9 cellular contexts compared by ENCODE assay signal in genomic region chr14:63544641-63545234, GRCh38. TPM values are rescaled to one million over a fixed set of nuclear protein-coding genes. Genes with fewer than 3 reads are reported as not detected.
DNase-seq lines count a peak whose midpoint lies in the region; ATAC-seq and TF ChIP-seq lines count a peak whose summit lies in the region.
"Had no signal": no experiment of that assay in that cellular context is flagged by ENCODE, and none has a peak within 500 bp of the region (broad histone marks: within the 10 kb centered on the region; RNA-seq: fewer than 3 reads in every experiment).

No MANE protein-coding gene starts in this region.

- DNase-seq in BE2C (peak; percentile 21), HAP-1 (ENCODE audit: low spot score in 2 of 2) (peak in 1 of 2 experiments; percentile 16), activated B cell treated with CpG ODN at 0.5 μM for 24 hours (no peak), hepatocyte (ENCODE audit: low spot score) (peak; percentile 16), uterus (no peak), DMS79 treated with DMSO at 0.1 percent for 48 hours (lab: John Stamatoyannopoulos, UW) (no peak)

- ATAC-seq in activated B cell treated with CpG ODN at 0.5 μM for 24 hours (ENCODE audit: low read depth) (no peak), GM21360 (IDR thresholded peaks at IDR 0.05; ENCODE audit: unreplicated experiment) (no peak), GM19463 (IDR thresholded peaks at IDR 0.05; ENCODE audit: unreplicated experiment) (no peak)

- peak overlapping the region; percentile 90 for H3K4me2 ChIP-seq in hepatocyte

- H3K4me3 Mint-ChIP-seq in activated B cell treated with CpG ODN at 0.5 μM for 24 hours, result peak overlapping the region; percentile 97

- 53% methylated on average over 4 of the region's 4 CpGs for WGBS in hepatocyte (ENCODE audit: low lambda C conversion rate, missing lambda C conversion rate)

- H3K9me2 ChIP-seq in hepatocyte (replicated peaks; ENCODE audit: insufficient read depth), result no peaks in the 10 kb centered on the region

- H3K36me3 Mint-ChIP-seq in activated B cell treated with CpG ODN at 0.5 μM for 24 hours (ENCODE audit: low read depth), result peaks cover 11% of the 10 kb centered on the region

- H4K20me1 ChIP-seq in hepatocyte (ENCODE audit: insufficient read depth, poor library complexity, severe bottlenecking), result peaks cover 16% of the 10 kb centered on the region

- H3K9me3 Mint-ChIP-seq in activated B cell treated with CpG ODN at 0.5 μM for 24 hours, result no peaks in the 10 kb centered on the region

- intact Hi-C loops in activated B cell treated with CpG ODN at 0.5 μM for 24 hours (cut with micrococcal nuclease) (loop anchor here (1.0 to 10.0 kb wide), 5 partner anchors 156 to 1652 kb away; partner anchors contain the start of gene SYNE2), uterus (cut with DNase I; ENCODE audit: low total_unique reads) (loop anchor here (10.0 kb wide), 1 partner anchor 150 kb away; no protein-coding TSS in a partner anchor)

- H3K4me3 ChIP-seq in BE2C (ENCODE audit: low read depth, low read length) (peak overlapping the region; percentile 94), HAP-1 (peak overlapping the region; percentile 97), hepatocyte (peak overlapping the region; percentile 41), uterus (peak overlapping the region in 1 of 2 donors; percentile 96)

- H3K27me3 Mint-ChIP-seq in activated B cell treated with CpG ODN at 0.5 μM for 24 hours, result no peaks in the 10 kb centered on the region

- H3K27me3 ChIP-seq in BE2C (no peaks in the 10 kb centered on the region), HAP-1 (ENCODE audit: low read depth) (no peaks in the 10 kb centered on the region), hepatocyte (no peaks in the 10 kb centered on the region), uterus (no peaks in the 10 kb centered on the region)
- H3K27me3 ChIP-seq: neutrophil had no signal

- TF ChIP-seq CTCF in BE2C (IDR thresholded peaks at IDR 0.05; ENCODE audit: low read depth, low read length) (peak; percentile 83), activated B cell treated with CpG ODN at 0.5 μM for 24 hours (IDR thresholded peaks at IDR 0.05) (no peak), hepatocyte (IDR thresholded peaks at IDR 0.05; ENCODE audit: poor library complexity) (peak; percentile 23), uterus (IDR thresholded peaks at IDR 0.05) (peak; percentile 26 to 57 (median 45))

- H3K4me1 ChIP-seq in BE2C, result peaks cover 3% of the 10 kb centered on the region; the same call in 1 of the 2 replicates
- peaks cover 17% of the 10 kb centered on the region for H3K4me1 ChIP-seq in HAP-1
- peaks cover 10% of the 10 kb centered on the region for H3K4me1 ChIP-seq in hepatocyte (ENCODE audit: insufficient read depth)
- peaks cover 0 to 5% of the 10 kb centered on the region in 2 donors for H3K4me1 ChIP-seq in uterus

- POLR2A ChIA-PET in activated B cell treated with CpG ODN at 0.5 μM for 24 hours (lab: Charles Lee), result interaction anchor here (0.7 to 2.5 kb wide), 2 partner anchors 97 to 100 kb away, joined by 3 to 34 read pairs; partner anchors contain the start of gene WDR89

- H3K27ac ChIP-seq in hepatocyte (no peak overlapping the region), uterus (peak overlapping the region in 1 of 2 donors; percentile 2)

- no peaks in the 10 kb centered on the region for H3K9me3 ChIP-seq in BE2C
- H3K9me3 ChIP-seq in HAP-1, result no peaks in the 10 kb centered on the region; the same call in 1 of the 2 replicates
- H3K9me3 ChIP-seq in hepatocyte (ENCODE audit: low read depth), result no peaks in the 10 kb centered on the region
- no peaks in the 10 kb centered on the region for H3K9me3 ChIP-seq in uterus
- H3K9me3 ChIP-seq: neutrophil had no signal

- H3K36me3 ChIP-seq in BE2C, result peaks cover 3% of the 10 kb centered on the region
- peaks cover 6% of the 10 kb centered on the region for H3K36me3 ChIP-seq in HAP-1 (replicated peaks)
- H3K36me3 ChIP-seq in hepatocyte (replicated peaks; ENCODE audit: insufficient read depth, low read depth), result no peaks in the 10 kb centered on the region
- H3K36me3 ChIP-seq in uterus, result no peaks in the 10 kb centered on the region

- no peak for TF ChIP-seq POLR2A in uterus (IDR thresholded peaks at IDR 0.05)

- H3K79me2 ChIP-seq in hepatocyte, result peaks cover 33% of the 10 kb centered on the region

- in situ Hi-C loops in HAP-1 (cut with MboI; ENCODE audit: low sequenced_read_pairs), result no loop called here

- H2AFZ ChIP-seq in hepatocyte, result no peak overlapping the region

- peak overlapping the region; percentile 25 for H3K27ac Mint-ChIP-seq in activated B cell treated with CpG ODN at 0.5 μM for 24 hours

- CTCF ChIA-PET in activated B cell treated with CpG ODN at 0.5 μM for 24 hours (lab: Charles Lee), result interaction anchor here (1.6 kb wide), 1 partner anchor 226 kb away, joined by 5 read pairs; no protein-coding TSS in a partner anchor

- peaks cover 31% of the 10 kb centered on the region for H3K4me1 Mint-ChIP-seq in activated B cell treated with CpG ODN at 0.5 μM for 24 hours

RNA-seq across cellular contexts. Expression of gene PPP2R5E, which starts 1.6 kb away (rescaled TPM):
- 14.7 TPM for polyA plus RNA-seq in BE2C (2012; ENCODE audit: insufficient read depth, insufficient read length, low read depth)
- 40.0 and 44.8 TPM in 2 replicates for total RNA-seq in activated B cell treated with CpG ODN at 0.5 μM for 24 hours
- 26.3 and 31.4 TPM in 2 replicates for total RNA-seq in hepatocyte
- polyA plus RNA-seq in hepatocyte, result 25.6 and 30.9 TPM in 2 replicates
- 10 to 100 TPM; 20.0 to 62.0 (median 42.3) TPM for total RNA-seq in uterus

Comparison
In these comparisons a context has a peak if more than half of its experiments do, and no peak if none do; other contexts are left out.
1. DNase-seq: peak in BE2C (single experiment) and hepatocyte (single experiment); none in activated B cell treated with CpG ODN at 0.5 μM for 24 hours (single experiment), uterus (0 of 2) and DMS79 treated with DMSO at 0.1 percent for 48 hours (single experiment).